In the genomic region with DNA sequence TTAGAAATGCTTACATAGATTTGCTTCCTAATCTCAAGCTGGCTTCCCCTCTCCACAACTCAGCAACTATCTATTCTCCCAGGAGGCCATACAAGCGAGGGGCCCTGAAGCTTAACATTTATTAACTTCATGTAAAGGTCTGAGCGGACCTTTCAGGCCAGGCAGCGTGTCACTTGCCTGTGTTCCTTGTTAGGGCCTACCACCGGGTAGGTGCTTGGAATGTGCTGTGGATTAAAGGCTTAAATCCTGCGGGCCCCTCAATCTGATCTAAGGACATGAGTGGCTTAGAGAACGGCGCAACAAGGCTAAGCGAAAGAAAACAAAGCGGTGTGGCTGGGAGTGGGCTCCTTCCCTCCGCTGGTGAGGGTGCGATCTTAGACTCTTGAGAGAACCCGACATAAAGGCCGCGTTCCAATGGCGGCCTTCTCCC, we compare ENCODE assay signal across 2 cellular contexts.
TF ChIP-seq lines count a peak whose summit lies in the region.

No MANE protein-coding gene starts in this region.

TF ChIP-seq in K562, 482 proteins besides CTCF, POLR2A, EP300 and RAD21 (continued from another document and continues in another):
- TF ChIP-seq, protein P1, sequence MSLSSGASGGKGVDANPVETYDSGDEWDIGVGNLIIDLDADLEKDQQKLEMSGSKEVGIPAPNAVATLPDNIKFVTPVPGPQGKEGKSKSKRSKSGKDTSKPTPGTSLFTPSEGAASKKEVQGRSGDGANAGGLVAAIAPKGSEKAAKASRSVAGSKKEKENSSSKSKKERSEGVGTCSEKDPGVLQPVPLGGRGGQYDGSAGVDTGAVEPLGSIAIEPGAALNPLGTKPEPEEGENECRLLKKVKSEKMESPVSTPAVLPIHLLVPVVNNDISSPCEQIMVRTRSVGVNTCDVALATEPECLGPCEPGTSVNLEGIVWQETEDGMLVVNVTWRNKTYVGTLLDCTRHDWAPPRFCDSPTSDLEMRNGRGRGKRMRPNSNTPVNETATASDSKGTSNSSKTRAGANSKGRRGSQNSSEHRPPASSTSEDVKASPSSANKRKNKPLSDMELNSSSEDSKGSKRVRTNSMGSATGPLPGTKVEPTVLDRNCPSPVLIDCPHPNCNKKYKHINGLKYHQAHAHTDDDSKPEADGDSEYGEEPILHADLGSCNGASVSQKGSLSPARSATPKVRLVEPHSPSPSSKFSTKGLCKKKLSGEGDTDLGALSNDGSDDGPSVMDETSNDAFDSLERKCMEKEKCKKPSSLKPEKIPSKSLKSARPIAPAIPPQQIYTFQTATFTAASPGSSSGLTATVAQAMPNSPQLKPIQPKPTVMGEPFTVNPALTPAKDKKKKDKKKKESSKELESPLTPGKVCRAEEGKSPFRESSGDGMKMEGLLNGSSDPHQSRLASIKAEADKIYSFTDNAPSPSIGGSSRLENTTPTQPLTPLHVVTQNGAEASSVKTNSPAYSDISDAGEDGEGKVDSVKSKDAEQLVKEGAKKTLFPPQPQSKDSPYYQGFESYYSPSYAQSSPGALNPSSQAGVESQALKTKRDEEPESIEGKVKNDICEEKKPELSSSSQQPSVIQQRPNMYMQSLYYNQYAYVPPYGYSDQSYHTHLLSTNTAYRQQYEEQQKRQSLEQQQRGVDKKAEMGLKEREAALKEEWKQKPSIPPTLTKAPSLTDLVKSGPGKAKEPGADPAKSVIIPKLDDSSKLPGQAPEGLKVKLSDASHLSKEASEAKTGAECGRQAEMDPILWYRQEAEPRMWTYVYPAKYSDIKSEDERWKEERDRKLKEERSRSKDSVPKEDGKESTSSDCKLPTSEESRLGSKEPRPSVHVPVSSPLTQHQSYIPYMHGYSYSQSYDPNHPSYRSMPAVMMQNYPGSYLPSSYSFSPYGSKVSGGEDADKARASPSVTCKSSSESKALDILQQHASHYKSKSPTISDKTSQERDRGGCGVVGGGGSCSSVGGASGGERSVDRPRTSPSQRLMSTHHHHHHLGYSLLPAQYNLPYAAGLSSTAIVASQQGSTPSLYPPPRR (CRISPR knock-in tag; IDR thresholded peaks at IDR 0.05; ENCODE audit: borderline replicate concordance): no peak
- no peak for TF ChIP-seq EHMT2 (IDR thresholded peaks at IDR 0.05)
- TF ChIP-seq, protein P2, sequence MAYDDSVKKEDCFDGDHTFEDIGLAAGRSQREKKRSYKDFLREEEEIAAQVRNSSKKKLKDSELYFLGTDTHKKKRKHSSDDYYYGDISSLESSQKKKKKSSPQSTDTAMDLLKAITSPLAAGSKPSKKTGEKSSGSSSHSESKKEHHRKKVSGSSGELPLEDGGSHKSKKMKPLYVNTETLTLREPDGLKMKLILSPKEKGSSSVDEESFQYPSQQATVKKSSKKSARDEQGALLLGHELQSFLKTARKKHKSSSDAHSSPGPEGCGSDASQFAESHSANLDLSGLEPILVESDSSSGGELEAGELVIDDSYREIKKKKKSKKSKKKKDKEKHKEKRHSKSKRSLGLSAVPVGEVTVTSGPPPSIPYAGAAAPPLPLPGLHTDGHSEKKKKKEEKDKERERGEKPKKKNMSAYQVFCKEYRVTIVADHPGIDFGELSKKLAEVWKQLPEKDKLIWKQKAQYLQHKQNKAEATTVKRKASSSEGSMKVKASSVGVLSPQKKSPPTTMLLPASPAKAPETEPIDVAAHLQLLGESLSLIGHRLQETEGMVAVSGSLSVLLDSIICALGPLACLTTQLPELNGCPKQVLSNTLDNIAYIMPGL (CRISPR knock-in tag; IDR thresholded peaks at IDR 0.05): peak; percentile 56; the same call in 1 of the 2 replicates
- TF ChIP-seq ZFPM2 (CRISPR knock-in tag; IDR thresholded peaks at IDR 0.05): no peak
- TF ChIP-seq SNIP1 (IDR thresholded peaks at IDR 0.05; ENCODE audit: low read depth): no peak
- TF ChIP-seq CREBBP (IDR thresholded peaks at IDR 0.05; ENCODE audit: low read depth, low read length): no peak
- TF ChIP-seq CTBP1 (IDR thresholded peaks at IDR 0.05; ENCODE audit: borderline replicate concordance): no peak
- TF ChIP-seq TEAD2 (tag; IDR thresholded peaks at IDR 0.05): no peak
- TF ChIP-seq SPI1 (IDR thresholded peaks at IDR 0.05; ENCODE audit: borderline replicate concordance, low read depth, low read length): no peak
- TF ChIP-seq, protein P3, sequence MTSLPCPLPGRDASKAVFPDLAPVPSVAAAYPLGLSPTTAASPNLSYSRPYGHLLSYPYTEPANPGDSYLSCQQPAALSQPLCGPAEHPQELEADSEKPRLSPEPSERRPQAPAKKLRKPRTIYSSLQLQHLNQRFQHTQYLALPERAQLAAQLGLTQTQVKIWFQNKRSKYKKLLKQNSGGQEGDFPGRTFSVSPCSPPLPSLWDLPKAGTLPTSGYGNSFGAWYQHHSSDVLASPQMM (CRISPR knock-in tag; IDR thresholded peaks at IDR 0.05): no peak
- no peak for TF ChIP-seq SMARCB1 (IDR thresholded peaks at IDR 0.05; ENCODE audit: insufficient read length, low read depth)
- peak; percentile 46; the same call in 1 of the 2 replicates for TF ChIP-seq ZBTB1 (CRISPR knock-in tag; IDR thresholded peaks at IDR 0.05; ENCODE audit: borderline replicate concordance, low read depth)
- TF ChIP-seq MXI1 (IDR thresholded peaks at IDR 0.05; ENCODE audit: low read depth, low read length): no peak
- TF ChIP-seq, protein P4, sequence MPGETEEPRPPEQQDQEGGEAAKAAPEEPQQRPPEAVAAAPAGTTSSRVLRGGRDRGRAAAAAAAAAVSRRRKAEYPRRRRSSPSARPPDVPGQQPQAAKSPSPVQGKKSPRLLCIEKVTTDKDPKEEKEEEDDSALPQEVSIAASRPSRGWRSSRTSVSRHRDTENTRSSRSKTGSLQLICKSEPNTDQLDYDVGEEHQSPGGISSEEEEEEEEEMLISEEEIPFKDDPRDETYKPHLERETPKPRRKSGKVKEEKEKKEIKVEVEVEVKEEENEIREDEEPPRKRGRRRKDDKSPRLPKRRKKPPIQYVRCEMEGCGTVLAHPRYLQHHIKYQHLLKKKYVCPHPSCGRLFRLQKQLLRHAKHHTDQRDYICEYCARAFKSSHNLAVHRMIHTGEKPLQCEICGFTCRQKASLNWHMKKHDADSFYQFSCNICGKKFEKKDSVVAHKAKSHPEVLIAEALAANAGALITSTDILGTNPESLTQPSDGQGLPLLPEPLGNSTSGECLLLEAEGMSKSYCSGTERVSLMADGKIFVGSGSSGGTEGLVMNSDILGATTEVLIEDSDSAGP (CRISPR knock-in tag; IDR thresholded peaks at IDR 0.05): no peak
- TF ChIP-seq PRPF4 (IDR thresholded peaks at IDR 0.05; ENCODE audit: insufficient read depth, low read depth, low read length, poor library complexity, severe bottlenecking): no peak
- TF ChIP-seq, protein P5, sequence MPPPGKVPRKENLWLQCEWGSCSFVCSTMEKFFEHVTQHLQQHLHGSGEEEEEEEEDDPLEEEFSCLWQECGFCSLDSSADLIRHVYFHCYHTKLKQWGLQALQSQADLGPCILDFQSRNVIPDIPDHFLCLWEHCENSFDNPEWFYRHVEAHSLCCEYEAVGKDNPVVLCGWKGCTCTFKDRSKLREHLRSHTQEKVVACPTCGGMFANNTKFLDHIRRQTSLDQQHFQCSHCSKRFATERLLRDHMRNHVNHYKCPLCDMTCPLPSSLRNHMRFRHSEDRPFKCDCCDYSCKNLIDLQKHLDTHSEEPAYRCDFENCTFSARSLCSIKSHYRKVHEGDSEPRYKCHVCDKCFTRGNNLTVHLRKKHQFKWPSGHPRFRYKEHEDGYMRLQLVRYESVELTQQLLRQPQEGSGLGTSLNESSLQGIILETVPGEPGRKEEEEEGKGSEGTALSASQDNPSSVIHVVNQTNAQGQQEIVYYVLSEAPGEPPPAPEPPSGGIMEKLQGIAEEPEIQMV (tag; conservative IDR thresholded peaks at IDR 0.05; ENCODE audit: low read depth): no peak
- TF ChIP-seq ZNF707 (CRISPR knock-in tag; conservative IDR thresholded peaks at IDR 0.05): no peak
- TF ChIP-seq SMARCE1 (IDR thresholded peaks at IDR 0.05): peak; percentile 57; the same call in 1 of the 2 replicates

TF ChIP-seq in HepG2, 621 proteins besides CTCF, POLR2A, EP300 and RAD21 (continued from another document and continues in another):
- TF ChIP-seq, protein P6, sequence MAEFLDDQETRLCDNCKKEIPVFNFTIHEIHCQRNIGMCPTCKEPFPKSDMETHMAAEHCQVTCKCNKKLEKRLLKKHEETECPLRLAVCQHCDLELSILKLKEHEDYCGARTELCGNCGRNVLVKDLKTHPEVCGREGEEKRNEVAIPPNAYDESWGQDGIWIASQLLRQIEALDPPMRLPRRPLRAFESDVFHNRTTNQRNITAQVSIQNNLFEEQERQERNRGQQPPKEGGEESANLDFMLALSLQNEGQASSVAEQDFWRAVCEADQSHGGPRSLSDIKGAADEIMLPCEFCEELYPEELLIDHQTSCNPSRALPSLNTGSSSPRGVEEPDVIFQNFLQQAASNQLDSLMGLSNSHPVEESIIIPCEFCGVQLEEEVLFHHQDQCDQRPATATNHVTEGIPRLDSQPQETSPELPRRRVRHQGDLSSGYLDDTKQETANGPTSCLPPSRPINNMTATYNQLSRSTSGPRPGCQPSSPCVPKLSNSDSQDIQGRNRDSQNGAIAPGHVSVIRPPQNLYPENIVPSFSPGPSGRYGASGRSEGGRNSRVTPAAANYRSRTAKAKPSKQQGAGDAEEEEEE (CRISPR knock-in tag; IDR thresholded peaks at IDR 0.05; ENCODE audit: borderline replicate concordance): 0 out of 2 replicates have a peak, but pooled peaks have one; percentile 14
- TF ChIP-seq ZNF891 (CRISPR knock-in tag; IDR thresholded peaks at IDR 0.05): 0 out of 2 replicates have a peak, but pooled peaks have one; percentile 40
- peak; percentile 45; the same call in 1 of the 2 replicates for TF ChIP-seq CAMTA2 (CRISPR knock-in tag; IDR thresholded peaks at IDR 0.05; ENCODE audit: borderline replicate concordance)
- TF ChIP-seq NR2F6 (IDR thresholded peaks at IDR 0.05): no peak
- TF ChIP-seq NR2F6 (CRISPR knock-in tag; IDR thresholded peaks at IDR 0.05): no peak
- 0 out of 2 replicates have a peak, but pooled peaks have one; percentile 10 for TF ChIP-seq IRX3 (CRISPR knock-in tag; IDR thresholded peaks at IDR 0.05; ENCODE audit: borderline replicate concordance, low read depth)
- no peak for TF ChIP-seq YEATS4 (CRISPR knock-in tag; IDR thresholded peaks at IDR 0.05; ENCODE audit: borderline replicate concordance)
- TF ChIP-seq ZNF776 (CRISPR knock-in tag; IDR thresholded peaks at IDR 0.05): 0 out of 2 replicates have a peak, but pooled peaks have one; percentile 24
- TF ChIP-seq, protein P7, sequence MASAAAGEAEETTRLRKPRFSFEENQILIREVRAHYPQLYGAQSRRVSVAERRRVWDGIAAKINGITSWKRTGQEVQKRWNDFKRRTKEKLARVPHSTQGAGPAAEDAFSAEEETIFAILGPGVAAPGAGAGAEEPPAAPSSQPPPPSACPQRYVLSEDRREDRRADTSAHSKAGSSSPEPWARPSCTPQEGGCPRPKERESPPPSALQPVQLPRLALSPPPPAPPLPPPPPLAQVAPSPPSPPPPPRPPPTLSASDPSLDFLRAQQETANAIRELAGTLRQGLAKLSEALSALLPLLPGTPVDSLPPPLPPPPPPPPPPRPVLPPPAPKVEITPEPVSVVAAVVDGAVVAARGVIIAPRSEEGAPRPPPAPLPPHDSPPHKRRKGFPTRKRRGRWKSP (CRISPR knock-in tag; IDR thresholded peaks at IDR 0.05): no peak; the same call in 1 of the 2 replicates
- TF ChIP-seq, protein P8, sequence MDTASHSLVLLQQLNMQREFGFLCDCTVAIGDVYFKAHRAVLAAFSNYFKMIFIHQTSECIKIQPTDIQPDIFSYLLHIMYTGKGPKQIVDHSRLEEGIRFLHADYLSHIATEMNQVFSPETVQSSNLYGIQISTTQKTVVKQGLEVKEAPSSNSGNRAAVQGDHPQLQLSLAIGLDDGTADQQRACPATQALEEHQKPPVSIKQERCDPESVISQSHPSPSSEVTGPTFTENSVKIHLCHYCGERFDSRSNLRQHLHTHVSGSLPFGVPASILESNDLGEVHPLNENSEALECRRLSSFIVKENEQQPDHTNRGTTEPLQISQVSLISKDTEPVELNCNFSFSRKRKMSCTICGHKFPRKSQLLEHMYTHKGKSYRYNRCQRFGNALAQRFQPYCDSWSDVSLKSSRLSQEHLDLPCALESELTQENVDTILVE (CRISPR knock-in tag; IDR thresholded peaks at IDR 0.05): no peak
- TF ChIP-seq, protein P9, sequence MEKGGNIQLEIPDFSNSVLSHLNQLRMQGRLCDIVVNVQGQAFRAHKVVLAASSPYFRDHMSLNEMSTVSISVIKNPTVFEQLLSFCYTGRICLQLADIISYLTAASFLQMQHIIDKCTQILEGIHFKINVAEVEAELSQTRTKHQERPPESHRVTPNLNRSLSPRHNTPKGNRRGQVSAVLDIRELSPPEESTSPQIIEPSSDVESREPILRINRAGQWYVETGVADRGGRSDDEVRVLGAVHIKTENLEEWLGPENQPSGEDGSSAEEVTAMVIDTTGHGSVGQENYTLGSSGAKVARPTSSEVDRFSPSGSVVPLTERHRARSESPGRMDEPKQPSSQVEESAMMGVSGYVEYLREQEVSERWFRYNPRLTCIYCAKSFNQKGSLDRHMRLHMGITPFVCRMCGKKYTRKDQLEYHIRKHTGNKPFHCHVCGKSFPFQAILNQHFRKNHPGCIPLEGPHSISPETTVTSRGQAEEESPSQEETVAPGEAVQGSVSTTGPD (CRISPR knock-in tag; IDR thresholded peaks at IDR 0.05): 0 out of 2 replicates have a peak, but pooled peaks have one; percentile 49
- TF ChIP-seq ZFAT (CRISPR knock-in tag; conservative IDR thresholded peaks at IDR 0.05): 0 out of 2 replicates have a peak, but pooled peaks have one; percentile 69
- TF ChIP-seq, protein P10, sequence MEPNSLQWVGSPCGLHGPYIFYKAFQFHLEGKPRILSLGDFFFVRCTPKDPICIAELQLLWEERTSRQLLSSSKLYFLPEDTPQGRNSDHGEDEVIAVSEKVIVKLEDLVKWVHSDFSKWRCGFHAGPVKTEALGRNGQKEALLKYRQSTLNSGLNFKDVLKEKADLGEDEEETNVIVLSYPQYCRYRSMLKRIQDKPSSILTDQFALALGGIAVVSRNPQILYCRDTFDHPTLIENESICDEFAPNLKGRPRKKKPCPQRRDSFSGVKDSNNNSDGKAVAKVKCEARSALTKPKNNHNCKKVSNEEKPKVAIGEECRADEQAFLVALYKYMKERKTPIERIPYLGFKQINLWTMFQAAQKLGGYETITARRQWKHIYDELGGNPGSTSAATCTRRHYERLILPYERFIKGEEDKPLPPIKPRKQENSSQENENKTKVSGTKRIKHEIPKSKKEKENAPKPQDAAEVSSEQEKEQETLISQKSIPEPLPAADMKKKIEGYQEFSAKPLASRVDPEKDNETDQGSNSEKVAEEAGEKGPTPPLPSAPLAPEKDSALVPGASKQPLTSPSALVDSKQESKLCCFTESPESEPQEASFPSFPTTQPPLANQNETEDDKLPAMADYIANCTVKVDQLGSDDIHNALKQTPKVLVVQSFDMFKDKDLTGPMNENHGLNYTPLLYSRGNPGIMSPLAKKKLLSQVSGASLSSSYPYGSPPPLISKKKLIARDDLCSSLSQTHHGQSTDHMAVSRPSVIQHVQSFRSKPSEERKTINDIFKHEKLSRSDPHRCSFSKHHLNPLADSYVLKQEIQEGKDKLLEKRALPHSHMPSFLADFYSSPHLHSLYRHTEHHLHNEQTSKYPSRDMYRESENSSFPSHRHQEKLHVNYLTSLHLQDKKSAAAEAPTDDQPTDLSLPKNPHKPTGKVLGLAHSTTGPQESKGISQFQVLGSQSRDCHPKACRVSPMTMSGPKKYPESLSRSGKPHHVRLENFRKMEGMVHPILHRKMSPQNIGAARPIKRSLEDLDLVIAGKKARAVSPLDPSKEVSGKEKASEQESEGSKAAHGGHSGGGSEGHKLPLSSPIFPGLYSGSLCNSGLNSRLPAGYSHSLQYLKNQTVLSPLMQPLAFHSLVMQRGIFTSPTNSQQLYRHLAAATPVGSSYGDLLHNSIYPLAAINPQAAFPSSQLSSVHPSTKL (CRISPR knock-in tag; IDR thresholded peaks at IDR 0.05): no peak
- TF ChIP-seq ZNF33B (CRISPR knock-in tag; IDR thresholded peaks at IDR 0.05): 0 out of 2 replicates have a peak, but pooled peaks have one; percentile 2
